29 cellular contexts compared by ENCODE assay signal in genomic region chr7:140915948-140916555, GRCh38.
"Had no signal": no experiment of that assay in that cellular context is flagged by ENCODE, and none has a peak within 500 bp of the region (broad histone marks: within the 10 kb centered on the region; RNA-seq: fewer than 3 reads in every experiment).

No MANE protein-coding gene starts in this region.

- H3K4me1 ChIP-seq: ascending aorta, uterus had no signal

- H3K4me3 ChIP-seq: adrenal gland, ascending aorta, cardiac muscle cell, left lung, lower lobe of right lung, mucosa of descending colon, ovary, prostate gland, skin epidermis, uterus had no signal

- H3K27ac ChIP-seq: adrenal gland, ascending aorta, cardiac muscle cell, epithelial cell of prostate, left lung, lower lobe of right lung, ovary, prostate gland, skin epidermis, uterus, WERI-Rb-1 had no signal

- H3K27ac Mint-ChIP-seq: activated CD4-positive, alpha-beta memory T cell treated with anti-CD3 and anti-CD28 coated beads, Interleukin-2, amount 10 ng/mL, durations not matched to agents 7 days and 5 days; activated CD4-positive, alpha-beta T cell treated with anti-CD3 and anti-CD28 coated beads, Interleukin-2, amount 10 ng/mL, durations not matched to agents 7 days and 5 days; activated CD8-positive, alpha-beta memory T cell treated with anti-CD3 and anti-CD28 coated beads, Interleukin-2, amount 10 ng/mL, durations not matched to agents 7 days and 5 days; activated naive CD4-positive, alpha-beta T cell treated with anti-CD3 and anti-CD28 coated beads, Interleukin-2, amount 50 U/mL, for 72 hours; brain; nephron; stimulated activated memory B cell treated with anti-CD40 and anti-IgM and Interleukin-4, amounts not matched to agents 10 μg/mL and 1 μg/mL and 100 μg/mL, for 72 hours; type B pancreatic cell had no signal

- H3K4me3 Mint-ChIP-seq: activated CD4-positive, alpha-beta memory T cell treated with anti-CD3 and anti-CD28 coated beads, Interleukin-2, amount 10 ng/mL, durations not matched to agents 7 days and 5 days; activated CD4-positive, alpha-beta T cell treated with anti-CD3 and anti-CD28 coated beads, Interleukin-2, amount 10 ng/mL, durations not matched to agents 7 days and 5 days; activated CD8-positive, alpha-beta memory T cell treated with anti-CD3 and anti-CD28 coated beads, Interleukin-2, amount 10 ng/mL, durations not matched to agents 7 days and 5 days; brain; nephron; stimulated activated memory B cell treated with anti-CD40 and anti-IgM and Interleukin-4, amounts not matched to agents 10 μg/mL and 1 μg/mL and 100 μg/mL, for 72 hours; stimulated activated naive CD8-positive, alpha-beta T cell treated with anti-CD3 and anti-CD28 coated beads, Interleukin-15, amount 100 ng/mL, for 72 hours; type B pancreatic cell had no signal

- H3K27me3 Mint-ChIP-seq: activated CD4-positive, alpha-beta memory T cell treated with anti-CD3 and anti-CD28 coated beads, Interleukin-2, amount 10 ng/mL, durations not matched to agents 7 days and 5 days; activated CD4-positive, alpha-beta T cell treated with anti-CD3 and anti-CD28 coated beads, Interleukin-2, amount 10 ng/mL, durations not matched to agents 7 days and 5 days; activated CD8-positive, alpha-beta memory T cell treated with anti-CD3 and anti-CD28 coated beads, Interleukin-2, amount 10 ng/mL, durations not matched to agents 7 days and 5 days; brain; stimulated activated memory B cell treated with anti-CD40 and anti-IgM and Interleukin-4, amounts not matched to agents 10 μg/mL and 1 μg/mL and 100 μg/mL, for 72 hours; stimulated activated naive CD8-positive, alpha-beta T cell treated with anti-CD3 and anti-CD28 coated beads, Interleukin-15, amount 100 ng/mL, for 72 hours; T-cell; type B pancreatic cell had no signal

- H3K36me3 ChIP-seq: adrenal gland, ascending aorta, cardiac muscle cell, left lung, lower lobe of right lung, ovary, prostate gland, uterus, WERI-Rb-1 had no signal

- ATAC-seq: activated CD4-positive, CD25-positive, alpha-beta regulatory T cell treated with anti-CD3 and anti-CD28 coated beads, Interleukin-2, amount 50 U/mL, for 24 hours; activated CD8-positive, alpha-beta memory T cell treated with anti-CD3 and anti-CD28 coated beads, Interleukin-2, amount 10 ng/mL, durations not matched to agents 7 days and 5 days; left lung; lower lobe of right lung; mucosa of descending colon; sciatic nerve; stimulated activated memory B cell treated with anti-CD40 and anti-IgM and Interleukin-4, amounts not matched to agents 10 μg/mL and 1 μg/mL and 100 μg/mL, for 72 hours; stimulated activated naive CD8-positive, alpha-beta T cell treated with anti-CD3 and anti-CD28 coated beads, Interleukin-15, amount 100 ng/mL, for 72 hours; T-cell had no signal

- H3K9me3 ChIP-seq: adrenal gland, ascending aorta, left lung, lower lobe of right lung, mucosa of descending colon, ovary, prostate gland, uterus had no signal

- DNase-seq: activated CD4-positive, alpha-beta memory T cell treated with anti-CD3 and anti-CD28 coated beads, Interleukin-2, amount 10 ng/mL, durations not matched to agents 7 days and 5 days; activated CD4-positive, alpha-beta T cell treated with anti-CD3 and anti-CD28 coated beads, Interleukin-2, amount 10 ng/mL, durations not matched to agents 7 days and 5 days; activated CD8-positive, alpha-beta memory T cell treated with anti-CD3 and anti-CD28 coated beads, Interleukin-2, amount 10 ng/mL, durations not matched to agents 7 days and 5 days; activated gamma-delta T cell treated with Interleukin-2 at 50 U/mL for 16 hours; adrenal gland; cortex of kidney; left lung; lower lobe of right lung; mucosa of descending colon; ovary; retina; stimulated activated CD4-positive, alpha-beta T cell treated with anti-CD3 and anti-CD28 coated beads, Interleukin-4, amount 100 ng/mL, for 24 hours; stimulated activated naive CD8-positive, alpha-beta T cell treated with anti-CD3 and anti-CD28 coated beads, Interleukin-15, amount 100 ng/mL, for 72 hours; substantia nigra; T-cell; uterus; WERI-Rb-1 had no signal

- H3K9me3 Mint-ChIP-seq: activated CD4-positive, alpha-beta memory T cell treated with anti-CD3 and anti-CD28 coated beads, Interleukin-2, amount 10 ng/mL, durations not matched to agents 7 days and 5 days; activated CD4-positive, alpha-beta T cell treated with anti-CD3 and anti-CD28 coated beads, Interleukin-2, amount 10 ng/mL, durations not matched to agents 7 days and 5 days; activated naive CD4-positive, alpha-beta T cell treated with anti-CD3 and anti-CD28 coated beads, Interleukin-2, amount 50 U/mL, for 72 hours; stimulated activated memory B cell treated with anti-CD40 and anti-IgM and Interleukin-4, amounts not matched to agents 10 μg/mL and 1 μg/mL and 100 μg/mL, for 72 hours; stimulated activated naive CD8-positive, alpha-beta T cell treated with anti-CD3 and anti-CD28 coated beads, Interleukin-15, amount 100 ng/mL, for 72 hours; T-cell had no signal

- H3K27me3 ChIP-seq: adrenal gland, ascending aorta, cardiac muscle cell, left lung, ovary, uterus had no signal
